ENCODE assay signal across 14 cellular contexts in the genomic region with DNA sequence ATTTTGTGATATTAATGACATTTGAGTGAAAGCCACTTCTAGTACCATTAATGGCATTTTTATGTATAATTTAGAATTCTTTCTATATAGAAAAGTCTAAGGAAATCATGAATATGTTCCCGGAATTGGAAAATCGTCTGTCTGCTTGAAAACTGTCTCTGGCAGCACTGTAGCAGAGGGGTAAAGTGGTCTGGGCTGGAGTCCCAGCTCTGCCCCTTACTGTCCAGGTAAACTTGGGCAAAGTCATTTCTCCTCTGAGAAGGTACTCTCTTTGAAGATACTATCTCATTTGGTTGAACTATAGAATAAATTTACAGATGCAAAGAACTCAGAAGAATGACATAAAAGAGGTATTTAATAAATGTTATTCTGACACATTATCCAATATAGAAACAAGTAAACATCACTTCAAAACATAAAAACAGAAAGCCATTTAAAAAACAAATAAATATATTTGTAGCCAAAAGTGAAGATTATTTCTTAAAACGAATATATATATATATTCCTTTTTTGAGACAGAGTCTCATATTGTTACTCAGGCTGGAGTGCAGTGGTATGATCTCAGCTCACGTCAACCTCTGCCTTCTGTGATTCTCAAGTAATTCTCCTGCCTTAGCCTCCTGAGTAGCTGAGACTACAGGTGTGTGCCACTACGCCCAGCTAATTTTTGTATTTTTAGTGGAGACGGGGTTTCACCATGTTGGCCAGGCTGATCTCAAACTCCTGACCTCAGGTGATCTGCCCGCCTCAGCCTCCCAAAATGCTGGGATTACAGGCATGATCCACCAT.
DNase-seq lines count a peak whose midpoint lies in the region; ATAC-seq, FAIRE-seq and TF ChIP-seq lines count a peak whose summit lies in the region.
"Had no signal": no experiment of that assay in that cellular context is flagged by ENCODE, and none has a peak within 500 bp of the region (broad histone marks: within the 10 kb centered on the region; RNA-seq: fewer than 3 reads in every experiment).

No MANE protein-coding gene starts in this region.

- WGBS in lower leg skin, 2 donors: 86 to 90% methylated on average over 7 of the region's 7 CpGs

- ATAC-seq in lower lobe of right lung (no peak), HG03442 (IDR thresholded peaks at IDR 0.05; ENCODE audit: unreplicated experiment) (no peak)

- H3K36me3 Mint-ChIP-seq in T-helper 1 cell treated with Interleukin-12 subunit alpha and Interleukin-12 subunit beta and Interleukin-4 antibody, amounts not matched to agents 30 μg/mL and 1 μg/mL, for 36 hours (ENCODE audit: low read depth): peaks cover 1% of the 10 kb centered on the region

- H3K4me1 Mint-ChIP-seq in T-helper 1 cell treated with Interleukin-12 subunit alpha and Interleukin-12 subunit beta and Interleukin-4 antibody, amounts not matched to agents 30 μg/mL and 1 μg/mL, for 36 hours (ENCODE audit: low read depth): peaks cover 63% of the 10 kb centered on the region

- H3K27me3 ChIP-seq in ACC112 (ENCODE audit: insufficient read depth, low read length) (no peaks in the 10 kb centered on the region), lower lobe of right lung (ENCODE audit: low read depth) (no peaks in the 10 kb centered on the region)

- TF ChIP-seq POLR2A in GM12891 (IDR thresholded peaks at IDR 0.05; ENCODE audit: low read depth, low read length) (no peak), lower leg skin (IDR thresholded peaks at IDR 0.05) (no peak)

- H3K4me1 ChIP-seq in ACC112 (ENCODE audit: control insufficient read depth, insufficient read depth, low read length, unreplicated experiment) (peaks cover 15% of the 10 kb centered on the region), lower lobe of right lung (peaks cover 31% of the 10 kb centered on the region)

- peak overlapping the region; percentile 83 for H3K4me3 Mint-ChIP-seq in T-helper 1 cell treated with Interleukin-12 subunit alpha and Interleukin-12 subunit beta and Interleukin-4 antibody, amounts not matched to agents 30 μg/mL and 1 μg/mL, for 36 hours
- H3K4me3 Mint-ChIP-seq: dendritic cell treated with granulocyte-macrophage colony-stimulating factor and Interleukin-4, amounts not matched to agents 40 ng/mL and 50 ng/mL, for 4 days had no signal

- H2AFZ ChIP-seq in ACC112 (ENCODE audit: low read length, unreplicated experiment): peak overlapping the region; percentile 12

- intact Hi-C loops in lower lobe of right lung (cut with DNase I): no loop called here
- intact Hi-C loops in lower leg skin (cut with DNase I; ENCODE audit: low total_unique reads): no loop called here

- no peaks in the 10 kb centered on the region for H3K79me2 ChIP-seq in ACC112 (ENCODE audit: control insufficient read depth, insufficient read depth, low read length, unreplicated experiment)

- no peaks in the 10 kb centered on the region for H3K9me3 ChIP-seq in lower lobe of right lung

- peak overlapping the region; percentile 96 for H3K27ac Mint-ChIP-seq in T-helper 1 cell treated with Interleukin-12 subunit alpha and Interleukin-12 subunit beta and Interleukin-4 antibody, amounts not matched to agents 30 μg/mL and 1 μg/mL, for 36 hours
- H3K27ac Mint-ChIP-seq: dendritic cell treated with granulocyte-macrophage colony-stimulating factor and Interleukin-4, amounts not matched to agents 40 ng/mL and 50 ng/mL, for 4 days had no signal

- no peaks in the 10 kb centered on the region for H3K9me3 Mint-ChIP-seq in T-helper 1 cell treated with Interleukin-12 subunit alpha and Interleukin-12 subunit beta and Interleukin-4 antibody, amounts not matched to agents 30 μg/mL and 1 μg/mL, for 36 hours
- H3K9me3 Mint-ChIP-seq: dendritic cell treated with granulocyte-macrophage colony-stimulating factor and Interleukin-4, amounts not matched to agents 40 ng/mL and 50 ng/mL, for 4 days had no signal

- H3K36me3 ChIP-seq in ACC112 (ENCODE audit: insufficient read depth, low read length) (no peaks in the 10 kb centered on the region), lower lobe of right lung (no peaks in the 10 kb centered on the region)

- no peaks in the 10 kb centered on the region for H3K27me3 Mint-ChIP-seq in T-helper 1 cell treated with Interleukin-12 subunit alpha and Interleukin-12 subunit beta and Interleukin-4 antibody, amounts not matched to agents 30 μg/mL and 1 μg/mL, for 36 hours (ENCODE audit: low read depth)
- H3K27me3 Mint-ChIP-seq: dendritic cell treated with granulocyte-macrophage colony-stimulating factor and Interleukin-4, amounts not matched to agents 40 ng/mL and 50 ng/mL, for 4 days had no signal

- DNase-seq in GM12891 (ENCODE audit: insufficient read length, low spot score) (no peak), lower lobe of right lung (no peak), kidney glomerular epithelial cell (lab: John Stamatoyannopoulos, UW) (no peak), NCI-H526 (lab: John Stamatoyannopoulos, UW) (no peak), lower leg skin (ENCODE audit: low spot score in 2 of 2) (no peak)
- DNase-seq: C1 segment of cervical spinal cord, NCI-H1417, NCI-H69, SIG-M5 had no signal

- peak; percentile 78 for FAIRE-seq in GM12891 (lab: Jason Lieb, UNC)
- FAIRE-seq: islet of Langerhans had no signal

- TF ChIP-seq CTCF in lower lobe of right lung (IDR thresholded peaks at IDR 0.05) (no peak), lower leg skin (IDR thresholded peaks at IDR 0.05) (no peak)

- no peak overlapping the region for H3K4me3 ChIP-seq in ACC112 (ENCODE audit: low read depth, low read length)
- no peak overlapping the region for H3K4me3 ChIP-seq in lower lobe of right lung
- H3K4me3 ChIP-seq in lower leg skin (ENCODE audit: low read depth, poor library complexity, severe bottlenecking): no peak overlapping the region

- no peak overlapping the region for H3K27ac ChIP-seq in ACC112 (ENCODE audit: low read depth, low read length)
- peak overlapping the region; percentile 53 for H3K27ac ChIP-seq in lower lobe of right lung

TF ChIP-seq in GM12891, 5 proteins besides CTCF, POLR2A, EP300 and RAD21:
- TF ChIP-seq TAF1 (IDR thresholded peaks at IDR 0.05; ENCODE audit: low read depth, low read length): no peak
- no peak for TF ChIP-seq POLR2AphosphoS5 (IDR thresholded peaks at IDR 0.05; ENCODE audit: low read depth, low read length)
